23 cellular contexts compared by ENCODE assay signal in genomic region chr1:162672678-162673259, GRCh38. TPM values are rescaled to one million over a fixed set of nuclear protein-coding genes. Genes with fewer than 3 reads are reported as not detected.
A peak's percentile ranks its signal among the peaks of the same experiment; 100 is the strongest.
DNase-seq lines count a peak whose midpoint lies in the region; ATAC-seq and TF ChIP-seq lines count a peak whose summit lies in the region.
"Had no signal": no experiment of that assay in that cellular context is flagged by ENCODE, and none has a peak within 500 bp of the region (broad histone marks: within the 10 kb centered on the region; RNA-seq: fewer than 3 reads in every experiment).

No MANE protein-coding gene starts in this region.

- ATAC-seq in gastrocnemius medialis, result no peak

- H2AFZ ChIP-seq in ACC112 (ENCODE audit: low read length, unreplicated experiment) (no peak overlapping the region), fibroblast of lung (ENCODE audit: low read length) (no peak overlapping the region)

- H3K27me3 ChIP-seq in ACC112 (ENCODE audit: insufficient read depth, low read length), result no peaks in the 10 kb centered on the region
- H3K27me3 ChIP-seq in fibroblast of lung (ENCODE audit: control insufficient read depth, insufficient read depth, low read length), result no peaks in the 10 kb centered on the region
- H3K27me3 ChIP-seq in gastrocnemius medialis, result no peaks in the 10 kb centered on the region
- H3K27me3 ChIP-seq: ovary had no signal

- H3K4me1 Mint-ChIP-seq in activated T-helper 1 cell treated with anti-CD3 and anti-CD28 coated beads, Interleukin-12 subunit alpha, Interleukin-12 subunit beta, Interleukin-2, Interleukin-4 antibody, amounts not matched to agents 30 ng/mL and 10 ng/mL and 1 ng/mL, durations not matched to agents 14 hours and 24 hours and 36 hours (ENCODE audit: low read depth), result no peaks in the 10 kb centered on the region
- H3K4me1 Mint-ChIP-seq in type B pancreatic cell (ENCODE audit: unreplicated experiment), result peaks cover 13% of the 10 kb centered on the region
- H3K4me1 Mint-ChIP-seq: activated CD4-positive, alpha-beta T cell treated with anti-CD3 and anti-CD28 coated beads, Interleukin-2, amount 10 ng/mL, durations not matched to agents 24 days and 14 days; CD4-positive, alpha-beta memory T cell; central memory CD8-positive, alpha-beta T cell had no signal

- H3K4me3 ChIP-seq in ACC112 (ENCODE audit: low read depth, low read length), result peak overlapping the region; percentile 34; the same call in 1 of the 2 replicates
- no peak overlapping the region for H3K4me3 ChIP-seq in fibroblast of lung (replicated peaks in 1 of 4; ENCODE audit: control extremely low read depth in 1 of 4, insufficient read depth in 1 of 4, low read depth in 3 of 4, low read length in 4 of 4)
- H3K4me3 ChIP-seq in gastrocnemius medialis, result no peak overlapping the region
- H3K4me3 ChIP-seq: ovary, skin epidermis had no signal

- TF ChIP-seq CTCF in fibroblast of lung (conservative IDR thresholded peaks at IDR 0.05 in 1 of 2, IDR thresholded peaks at IDR 0.05 in 1 of 2; ENCODE audit: low read depth in 1 of 2, low read length in 2 of 2) (no peak), gastrocnemius medialis (IDR thresholded peaks at IDR 0.05 in 4 of 5, conservative IDR thresholded peaks at IDR 0.05 in 1 of 5) (no peak), type B pancreatic cell (conservative IDR thresholded peaks at IDR 0.05) (no peak)

- in situ Hi-C loops in gastrocnemius medialis (cut with MboI; ENCODE audit: low sequenced_read_pairs in 4 of 4), result no loop called here

- no peak overlapping the region for H3K9ac ChIP-seq in fibroblast of lung (ENCODE audit: insufficient read depth, low read length)
- H3K9ac ChIP-seq: KMS-11 had no signal

- TF ChIP-seq POLR2A in gastrocnemius medialis (IDR thresholded peaks at IDR 0.05), result no peak

- intact Hi-C loops in gastrocnemius medialis (cut with DNase I; ENCODE audit: low total_unique reads), result no loop called here
- intact Hi-C loops in activated T-helper 1 cell treated with anti-CD3 and anti-CD28 coated beads, Interleukin-12 subunit alpha, Interleukin-12 subunit beta, Interleukin-2, Interleukin-4 antibody, amounts not matched to agents 30 ng/mL and 10 ng/mL and 1 ng/mL, durations not matched to agents 14 hours and 24 hours and 36 hours (cut with micrococcal nuclease), result no loop called here

- no peaks in the 10 kb centered on the region for H3K9me3 Mint-ChIP-seq in activated T-helper 1 cell treated with anti-CD3 and anti-CD28 coated beads, Interleukin-12 subunit alpha, Interleukin-12 subunit beta, Interleukin-2, Interleukin-4 antibody, amounts not matched to agents 30 ng/mL and 10 ng/mL and 1 ng/mL, durations not matched to agents 14 hours and 24 hours and 36 hours
- no peaks in the 10 kb centered on the region for H3K9me3 Mint-ChIP-seq in type B pancreatic cell
- H3K9me3 Mint-ChIP-seq: activated CD4-positive, alpha-beta T cell treated with anti-CD3 and anti-CD28 coated beads, Interleukin-2, amount 10 ng/mL, durations not matched to agents 24 days and 14 days; CD4-positive, alpha-beta memory T cell; central memory CD8-positive, alpha-beta T cell; stimulated activated naive CD8-positive, alpha-beta T cell treated with anti-CD3 and anti-CD28 coated beads, Interleukin-15, Interleukin-2, amounts not matched to agents 100 ng/mL and 50 ng/mL, for 24 hours had no signal

- H3K9me3 ChIP-seq in fibroblast of lung (ENCODE audit: control insufficient read depth, insufficient read depth, low read depth, low read length) (no peaks in the 10 kb centered on the region), gastrocnemius medialis (no peaks in the 10 kb centered on the region)
- H3K9me3 ChIP-seq: ovary had no signal

- no peak overlapping the region for H3K4me3 Mint-ChIP-seq in activated T-helper 1 cell treated with anti-CD3 and anti-CD28 coated beads, Interleukin-12 subunit alpha, Interleukin-12 subunit beta, Interleukin-2, Interleukin-4 antibody, amounts not matched to agents 30 ng/mL and 10 ng/mL and 1 ng/mL, durations not matched to agents 14 hours and 24 hours and 36 hours
- no peak overlapping the region for H3K4me3 Mint-ChIP-seq in type B pancreatic cell
- H3K4me3 Mint-ChIP-seq: activated CD4-positive, alpha-beta T cell treated with anti-CD3 and anti-CD28 coated beads, Interleukin-2, amount 10 ng/mL, durations not matched to agents 24 days and 14 days; CD4-positive, alpha-beta memory T cell; central memory CD8-positive, alpha-beta T cell; stimulated activated naive CD8-positive, alpha-beta T cell treated with anti-CD3 and anti-CD28 coated beads, Interleukin-15, Interleukin-2, amounts not matched to agents 100 ng/mL and 50 ng/mL, for 24 hours had no signal

- no peaks in the 10 kb centered on the region for H4K20me1 ChIP-seq in fibroblast of lung (ENCODE audit: control insufficient read depth, extremely low read depth, insufficient read depth, low read length)

- H3K36me3 ChIP-seq in ACC112 (ENCODE audit: insufficient read depth, low read length), result peaks cover 8% of the 10 kb centered on the region; the same call in 1 of the 2 replicates
- H3K36me3 ChIP-seq in fibroblast of lung (ENCODE audit: control insufficient read depth, insufficient read depth, low read length), result peaks cover 2% of the 10 kb centered on the region
- H3K36me3 ChIP-seq in gastrocnemius medialis, result no peaks in the 10 kb centered on the region
- H3K36me3 ChIP-seq: ovary had no signal

- DNase-seq in NCI-H69 (lab: John Stamatoyannopoulos, UW) (peak; percentile 74), fibroblast of lung (ENCODE audit: low read depth in 2 of 2) (peak in 1 of 2 donors; percentile 29), gastrocnemius medialis (no peak), DMS114 treated with DMSO at 0.1 percent for 48 hours (lab: John Stamatoyannopoulos, UW; ENCODE audit: unreplicated experiment) (no peak), NCI-H510A treated with DMSO at 0.1 percent for 48 hours (lab: John Stamatoyannopoulos, UW) (no peak), type B pancreatic cell (ENCODE audit: extremely low spot score, unreplicated experiment) (no peak)
- no peak for DNase-seq in activated T-helper 1 cell treated with anti-CD3 and anti-CD28 coated beads, Interleukin-12 subunit alpha, Interleukin-12 subunit beta, Interleukin-2, Interleukin-4 antibody, amounts not matched to agents 30 ng/mL and 10 ng/mL and 1 ng/mL, durations not matched to agents 14 hours and 24 hours and 36 hours (ENCODE audit: low spot score)
- DNase-seq: activated CD4-positive, alpha-beta T cell treated with anti-CD3 and anti-CD28 coated beads, Interleukin-2, amount 10 ng/mL, durations not matched to agents 24 days and 14 days; activated CD8-positive, alpha-beta memory T cell treated with anti-CD3 and anti-CD28 coated beads, Interleukin-2, amount 50 U/mL, for 48 hours; activated gamma-delta T cell treated with Interleukin-2 at 50 U/mL for 16 hours; amygdala; CD4-positive, alpha-beta memory T cell; DMS79 treated with DMSO at 0.1 percent for 48 hours; effector CD4-positive, alpha-beta T cell; NCI-H1930; NCI-H345; ovary; SW 1271 had no signal

- H3K79me2 ChIP-seq in ACC112 (ENCODE audit: control insufficient read depth, insufficient read depth, low read length, unreplicated experiment), result peaks cover 80% of the 10 kb centered on the region
- H3K79me2 ChIP-seq in fibroblast of lung (ENCODE audit: control insufficient read depth, insufficient read depth, low read length), result peaks cover 87% of the 10 kb centered on the region

- peaks cover 84% of the 10 kb centered on the region for H3K4me1 ChIP-seq in ACC112 (ENCODE audit: control insufficient read depth, insufficient read depth, low read length, unreplicated experiment)
- peaks cover 47% of the 10 kb centered on the region for H3K4me1 ChIP-seq in fibroblast of lung (ENCODE audit: control insufficient read depth, extremely low read depth, insufficient read depth, low read length)
- peaks cover 9 to 12% of the 10 kb centered on the region in 2 donors for H3K4me1 ChIP-seq in gastrocnemius medialis

- peak overlapping the region; percentile 98 for H3K27ac ChIP-seq in ACC112 (ENCODE audit: low read depth, low read length)
- H3K27ac ChIP-seq in fibroblast of lung (ENCODE audit: insufficient read depth, low read length), result peak overlapping the region; percentile 19
- H3K27ac ChIP-seq in gastrocnemius medialis, result peak overlapping the region; percentile 18 to 48 (median 24)
- H3K27ac ChIP-seq: KMS-11 had no signal

- H3K27ac Mint-ChIP-seq in activated T-helper 1 cell treated with anti-CD3 and anti-CD28 coated beads, Interleukin-12 subunit alpha, Interleukin-12 subunit beta, Interleukin-2, Interleukin-4 antibody, amounts not matched to agents 30 ng/mL and 10 ng/mL and 1 ng/mL, durations not matched to agents 14 hours and 24 hours and 36 hours, result no peak overlapping the region
- H3K27ac Mint-ChIP-seq in type B pancreatic cell, result no peak overlapping the region
- H3K27ac Mint-ChIP-seq: activated CD4-positive, alpha-beta T cell treated with anti-CD3 and anti-CD28 coated beads, Interleukin-2, amount 10 ng/mL, durations not matched to agents 24 days and 14 days; CD4-positive, alpha-beta memory T cell; stimulated activated naive CD8-positive, alpha-beta T cell treated with anti-CD3 and anti-CD28 coated beads, Interleukin-15, Interleukin-2, amounts not matched to agents 100 ng/mL and 50 ng/mL, for 24 hours had no signal

- no peaks in the 10 kb centered on the region for H3K36me3 Mint-ChIP-seq in activated T-helper 1 cell treated with anti-CD3 and anti-CD28 coated beads, Interleukin-12 subunit alpha, Interleukin-12 subunit beta, Interleukin-2, Interleukin-4 antibody, amounts not matched to agents 30 ng/mL and 10 ng/mL and 1 ng/mL, durations not matched to agents 14 hours and 24 hours and 36 hours (ENCODE audit: low read depth)
- H3K36me3 Mint-ChIP-seq in type B pancreatic cell, result peaks cover 4% of the 10 kb centered on the region
- H3K36me3 Mint-ChIP-seq: CD4-positive, alpha-beta memory T cell had no signal

- H3K4me2 ChIP-seq in fibroblast of lung (ENCODE audit: extremely low read depth, insufficient read depth, low read length), result peak overlapping the region; percentile 16
- H3K4me2 ChIP-seq: KMS-11 had no signal

- peaks cover 9% of the 10 kb centered on the region for H3K27me3 Mint-ChIP-seq in activated T-helper 1 cell treated with anti-CD3 and anti-CD28 coated beads, Interleukin-12 subunit alpha, Interleukin-12 subunit beta, Interleukin-2, Interleukin-4 antibody, amounts not matched to agents 30 ng/mL and 10 ng/mL and 1 ng/mL, durations not matched to agents 14 hours and 24 hours and 36 hours (ENCODE audit: insufficient read depth)
- H3K27me3 Mint-ChIP-seq in type B pancreatic cell, result no peaks in the 10 kb centered on the region
- H3K27me3 Mint-ChIP-seq: CD4-positive, alpha-beta memory T cell; central memory CD8-positive, alpha-beta T cell; stimulated activated naive CD8-positive, alpha-beta T cell treated with anti-CD3 and anti-CD28 coated beads, Interleukin-15, Interleukin-2, amounts not matched to agents 100 ng/mL and 50 ng/mL, for 24 hours had no signal

RNA-seq across cellular contexts. Expression of gene DDR2, which starts 40.5 kb away (rescaled TPM):
- total RNA-seq in fibroblast of lung, result 252 and 303 TPM in 2 replicates
- 144 and 192 TPM in 2 replicates for polyA plus RNA-seq in fibroblast of lung
- polyA plus RNA-seq in fibroblast of lung (2012), result 65.9 and 114 TPM in 2 replicates
- polyA minus RNA-seq in fibroblast of lung (ENCODE audit: low replicate concordance), result 313 and 334 TPM in 2 replicates
- total RNA-seq in gastrocnemius medialis, result 10 to 100 TPM in 2 of 4 donors, 1 to 10 TPM in 2; 9.8 to 15.4 (median 10.6) TPM
- 0.44 and 0.66 TPM in 2 replicates for total RNA-seq in activated T-helper 1 cell treated with anti-CD3 and anti-CD28 coated beads, Interleukin-12 subunit alpha, Interleukin-12 subunit beta, Interleukin-2, Interleukin-4 antibody, amounts not matched to agents 30 ng/mL and 10 ng/mL and 1 ng/mL, durations not matched to agents 14 hours and 24 hours and 36 hours
- 1.8 and 54.4 TPM in 2 replicates for total RNA-seq in type B pancreatic cell (ENCODE audit: low replicate concordance)

Comparison
In these comparisons a context has a peak if more than half of its experiments do, and no peak if none do; other contexts are left out.
1. H3K27ac ChIP-seq: peak in every context shown above with its lines; median percentile 98 in ACC112; 24 in gastrocnemius medialis; 19 in fibroblast of lung.